Comparison of ENCODE assay signal across 8 cellular contexts in genomic region chr1:156338180-156338973, GRCh38. TPM values are rescaled to one million over a fixed set of nuclear protein-coding genes. Genes with fewer than 3 reads are reported as not detected.
A peak's percentile ranks its signal among the peaks of the same experiment; 100 is the strongest.
DNase-seq lines count a peak whose midpoint lies in the region; ATAC-seq and TF ChIP-seq lines count a peak whose summit lies in the region.

CCT3 (minus strand) TSS chr1:156338292; CDS start chr1:156338184, 108 bp downstream.
TSACC (plus strand) TSS chr1:156338526; CDS start chr1:156339758, 1,232 bp downstream.

- peaks cover 18% of the 10 kb centered on the region for H3K36me3 ChIP-seq in thymus (ENCODE audit: control insufficient read depth, insufficient read depth)

- no peaks in the 10 kb centered on the region for H3K27me3 Mint-ChIP-seq in activated naive CD8-positive, alpha-beta T cell treated with anti-CD3 and anti-CD28 coated beads, Interleukin-2, amount 10 ng/mL, durations not matched to agents 7 days and 5 days
- peaks cover 7% of the 10 kb centered on the region for H3K27me3 Mint-ChIP-seq in osteocyte (ENCODE audit: unreplicated experiment)

- POLR2A ChIA-PET in activated naive CD8-positive, alpha-beta T cell treated with anti-CD3 and anti-CD28 coated beads, Interleukin-2, amount 10 ng/mL, durations not matched to agents 7 days and 5 days (lab: Charles Lee): interaction anchor here (1.0 to 1.6 kb wide), 2 partner anchors 8 to 43 kb away, joined by 3 to 4 read pairs; partner anchors contain the start of gene GLMP

- H3K9me3 Mint-ChIP-seq in activated naive CD8-positive, alpha-beta T cell treated with anti-CD3 and anti-CD28 coated beads, Interleukin-2, amount 10 ng/mL, durations not matched to agents 7 days and 5 days: no peaks in the 10 kb centered on the region
- no peaks in the 10 kb centered on the region for H3K9me3 Mint-ChIP-seq in osteocyte (ENCODE audit: unreplicated experiment)

- H3K36me3 Mint-ChIP-seq in activated naive CD8-positive, alpha-beta T cell treated with anti-CD3 and anti-CD28 coated beads, Interleukin-2, amount 10 ng/mL, durations not matched to agents 7 days and 5 days: peaks cover 12% of the 10 kb centered on the region
- H3K36me3 Mint-ChIP-seq in osteocyte (ENCODE audit: unreplicated experiment): peaks cover 12% of the 10 kb centered on the region

- intact Hi-C loops in Right ventricle myocardium inferior (cut with DNase I): loop anchor here (5.0 kb wide), 1 partner anchor 56 kb away; the partner anchor contains the start of genes SMG5 and TMEM79

- H3K27ac ChIP-seq in thymus (ENCODE audit: low read depth): peak within 1 kb of the TSS; percentile 80

- peaks cover 29% of the 10 kb centered on the region for H3K4me1 Mint-ChIP-seq in activated naive CD8-positive, alpha-beta T cell treated with anti-CD3 and anti-CD28 coated beads, Interleukin-2, amount 10 ng/mL, durations not matched to agents 7 days and 5 days
- peaks cover 24% of the 10 kb centered on the region for H3K4me1 Mint-ChIP-seq in osteocyte (ENCODE audit: unreplicated experiment)

- no peaks in the 10 kb centered on the region for H3K27me3 ChIP-seq in thymus (ENCODE audit: control insufficient read depth, insufficient read depth)

- peak within 1 kb of the TSS; percentile 80 for H3K4me3 ChIP-seq in GM12864 (ENCODE audit: low read depth, low read length)
- H3K4me3 ChIP-seq in thymus (ENCODE audit: low read length): peak within 1 kb of the TSS; percentile 72

- ATAC-seq in HG02678 (IDR thresholded peaks at IDR 0.05; ENCODE audit: unreplicated experiment): peak; percentile 91
- peak; percentile 93 for ATAC-seq in activated naive CD8-positive, alpha-beta T cell treated with anti-CD3 and anti-CD28 coated beads, Interleukin-2, amount 10 ng/mL, durations not matched to agents 7 days and 5 days (ENCODE audit: low read depth)
- peak; percentile 98 for ATAC-seq in Right ventricle myocardium inferior

- DNase-seq in GM12864 (ENCODE audit: low read depth) (peak; percentile 100), NCI-H1105 treated with DMSO at 0.1 percent for 48 hours (lab: John Stamatoyannopoulos, UW) (peak; percentile 99), SKM-1 treated with dmso at 0.1 percent for 144 hours (lab: John Stamatoyannopoulos, UW; ENCODE audit: unreplicated experiment) (peak; percentile 100), Right ventricle myocardium inferior (ENCODE audit: missing footprints) (peak; percentile 99), osteocyte (ENCODE audit: extremely low spot score, unreplicated experiment) (peak; percentile 100)
- peak; percentile 99 for DNase-seq in activated naive CD8-positive, alpha-beta T cell treated with anti-CD3 and anti-CD28 coated beads, Interleukin-2, amount 10 ng/mL, durations not matched to agents 7 days and 5 days

- WGBS in thymus: under 1% methylated on average over 47 of the region's 47 CpGs

- H3K4me1 ChIP-seq in thymus (ENCODE audit: control insufficient read depth, insufficient read depth, low read length): peaks cover 10% of the 10 kb centered on the region

- H3K4me3 Mint-ChIP-seq in activated naive CD8-positive, alpha-beta T cell treated with anti-CD3 and anti-CD28 coated beads, Interleukin-2, amount 10 ng/mL, durations not matched to agents 7 days and 5 days: peak within 1 kb of the TSS; percentile 98
- peak within 1 kb of the TSS; percentile 98 for H3K4me3 Mint-ChIP-seq in osteocyte (ENCODE audit: unreplicated experiment)

- no peaks in the 10 kb centered on the region for H3K9me3 ChIP-seq in thymus (ENCODE audit: control insufficient read depth)

- H3K27ac Mint-ChIP-seq in activated naive CD8-positive, alpha-beta T cell treated with anti-CD3 and anti-CD28 coated beads, Interleukin-2, amount 10 ng/mL, durations not matched to agents 7 days and 5 days: peak within 1 kb of the TSS; percentile 96
- peak within 1 kb of the TSS; percentile 95 for H3K27ac Mint-ChIP-seq in osteocyte (ENCODE audit: unreplicated experiment)

- TF ChIP-seq CTCF in GM12864 (IDR thresholded peaks at IDR 0.05; ENCODE audit: low read depth, low read length, missing control alignments): no peak
- no peak for TF ChIP-seq CTCF in osteocyte (IDR thresholded peaks at IDR 0.05)

RNA-seq across cellular contexts. Expression of gene CCT3, which starts in this region (rescaled TPM):
- total RNA-seq in activated naive CD8-positive, alpha-beta T cell treated with anti-CD3 and anti-CD28 coated beads, Interleukin-2, amount 10 ng/mL, durations not matched to agents 7 days and 5 days: 100 to 1,000 TPM; 163 to 165 TPM
- 137 TPM for total RNA-seq in Right ventricle myocardium inferior
- total RNA-seq in osteocyte: 192 and 193 TPM in 2 replicates
- polyA plus RNA-seq in thymus: 114 TPM

RNA-seq across cellular contexts. Expression of gene TSACC, which starts in this region (rescaled TPM):
- total RNA-seq in activated naive CD8-positive, alpha-beta T cell treated with anti-CD3 and anti-CD28 coated beads, Interleukin-2, amount 10 ng/mL, durations not matched to agents 7 days and 5 days: not detected
- total RNA-seq in Right ventricle myocardium inferior (not detected), osteocyte (not detected in 2 replicates)
- polyA plus RNA-seq in thymus: 0.27 TPM

Comparison
In these comparisons a context has a peak if more than half of its experiments do, and no peak if none do; other contexts are left out.
1. Peak in every context shown above with its lines: DNase-seq, ATAC-seq, H3K4me3 ChIP-seq and H3K27ac ChIP-seq.